In genomic region chr9:87602933-87603643, GRCh38 we compare ENCODE assay signal across 27 cellular contexts.
DNase-seq lines count a peak whose midpoint lies in the region; FAIRE-seq and TF ChIP-seq lines count a peak whose summit lies in the region.
"Had no signal": no experiment of that assay in that cellular context is flagged by ENCODE, and none has a peak within 500 bp of the region (broad histone marks: within the 10 kb centered on the region; RNA-seq: fewer than 3 reads in every experiment).

No MANE protein-coding gene starts in this region.

- H2AFZ ChIP-seq in H1 (ENCODE audit: low read length), result no peak overlapping the region

- TF ChIP-seq CTCF in HEK293 (tag by site-specific recombination; IDR thresholded peaks at IDR 0.05), result no peak
- no peak for TF ChIP-seq CTCF in H1 (IDR thresholded peaks at IDR 0.05; ENCODE audit: control extremely low read depth in 1 of 3, insufficient read depth in 1 of 3, low read depth in 1 of 3, low read length in 3 of 3)
- TF ChIP-seq CTCF in mesothelial cell of epicardium (IDR thresholded peaks at IDR 0.05; ENCODE audit: unreplicated experiment), result no peak
- no peak for TF ChIP-seq CTCF in sigmoid colon (IDR thresholded peaks at IDR 0.05)

- DNase-seq in H1 (ENCODE audit: low read depth in 1 of 2, low spot score in 2 of 2) (no peak), mesothelial cell of epicardium (ENCODE audit: low spot score in 2 of 2, unreplicated experiment in 2 of 2) (no peak), sigmoid colon (no peak), NOMO-1 treated with DMSO at 0.1 percent for 48 hours (lab: John Stamatoyannopoulos, UW; ENCODE audit: unreplicated experiment) (no peak), cerebellar cortex (ENCODE audit: low spot score) (no peak), frontal cortex (ENCODE audit: low spot score in 2 of 2) (no peak)
- DNase-seq in activated naive CD4-positive, alpha-beta T cell treated with Interleukin-2 at 50 U/mL for 16 hours, result no peak
- DNase-seq: activated CD4-positive, alpha-beta T cell treated with anti-CD3 and anti-CD28 coated beads for 48 hours; activated effector memory CD4-positive, alpha-beta T cell treated with Interleukin-2 at 50 U/mL for 16 hours; activated naive CD8-positive, alpha-beta T cell treated with anti-CD3 and anti-CD28 coated beads, Interleukin-2, amount 10 ng/mL, durations not matched to agents 7 days and 5 days; DMS79; dorsolateral prefrontal cortex; GDM1; immature natural killer cell; IMR-90; left cardiac atrium; NCI-H1436; NCI-H2081; NCI-H226; Peyer's patch; SHP77 treated with DMSO at 0.1 percent for 48 hours; upper lobe of right lung had no signal

- TF ChIP-seq EP300 in H1 (IDR thresholded peaks at IDR 0.05; ENCODE audit: borderline replicate concordance in 1 of 2, low read depth in 2 of 2, low read length in 2 of 2), result no peak
- TF ChIP-seq EP300 in sigmoid colon (IDR thresholded peaks at IDR 0.05), result peak in 1 of 4 donors; percentile 2

- peak overlapping the region; percentile 90 for H3K27ac Mint-ChIP-seq in mesothelial cell of epicardium
- H3K27ac Mint-ChIP-seq: activated naive CD8-positive, alpha-beta T cell treated with anti-CD3 and anti-CD28 coated beads, Interleukin-2, amount 10 ng/mL, durations not matched to agents 7 days and 5 days; immature natural killer cell; stimulated activated memory B cell treated with anti-CD40 and anti-IgM and Interleukin-4, amounts not matched to agents 10 μg/mL and 1 μg/mL and 100 μg/mL, for 72 hours had no signal

- 80% methylated on average over 9 of the region's 9 CpGs; no CpG with 5 or more reads in 1 of the 2 experiments for WGBS in H1 (ENCODE audit: extremely low coverage in 1 of 2, insufficient coverage in 1 of 2, insufficient read length in 1 of 2, insufficient replicate concordance in 2 of 2, low coverage in 1 of 2, low lambda C conversion rate in 2 of 2, missing lambda C conversion rate in 1 of 2), 2 experiments
- WGBS in sigmoid colon, 2 donors, result 88 to 90% methylated on average over 9 of the region's 9 CpGs

- H3K9ac ChIP-seq in H1 (replicated peaks in 1 of 4; ENCODE audit: extremely low read depth in 1 of 4, low read depth in 3 of 4, low read length in 3 of 4), result no peak overlapping the region
- H3K9ac ChIP-seq: BLaER1 had no signal

- H3K4me1 Mint-ChIP-seq in mesothelial cell of epicardium, result peaks cover 79% of the 10 kb centered on the region
- H3K4me1 Mint-ChIP-seq: central memory CD8-positive, alpha-beta T cell; stimulated activated memory B cell treated with anti-CD40 and anti-IgM and Interleukin-4, amounts not matched to agents 10 μg/mL and 1 μg/mL and 100 μg/mL, for 72 hours had no signal

- no peaks in the 10 kb centered on the region for H3K27me3 Mint-ChIP-seq in mesothelial cell of epicardium (ENCODE audit: low read depth)
- H3K27me3 Mint-ChIP-seq: stimulated activated memory B cell treated with anti-CD40 and anti-IgM and Interleukin-4, amounts not matched to agents 10 μg/mL and 1 μg/mL and 100 μg/mL, for 72 hours had no signal

- peak overlapping the region; percentile 79 for H3K27ac ChIP-seq in HEK293 (ENCODE audit: extremely low read depth, low read depth, low read length)
- no peak overlapping the region for H3K27ac ChIP-seq in H1 (ENCODE audit: low read depth, low read length)
- H3K27ac ChIP-seq in sigmoid colon, result peak overlapping the region; percentile 48 to 86 (median 80)
- H3K27ac ChIP-seq: BLaER1, Peyer's patch, prostate gland had no signal

- no peak overlapping the region for H3K18ac ChIP-seq in H1 (ENCODE audit: extremely low read depth, low read length)

- no peak overlapping the region for H3K4me3 ChIP-seq in HEK293 (ENCODE audit: low read depth, low read length)
- no peak overlapping the region for H3K4me3 ChIP-seq in H1 (ENCODE audit: extremely low read depth in 1 of 4, insufficient read depth in 2 of 4, low read depth in 3 of 4, low read length in 4 of 4)
- H3K4me3 ChIP-seq in sigmoid colon, result no peak overlapping the region
- H3K4me3 ChIP-seq: BLaER1, dorsolateral prefrontal cortex, Peyer's patch, prostate gland, upper lobe of right lung had no signal

- peak; percentile 13 for FAIRE-seq in H1 (lab: Jason Lieb, UNC)
- FAIRE-seq in frontal cortex (lab: Jason Lieb, UNC), result no peak

- H3K4ac ChIP-seq in H1 (replicated peaks; ENCODE audit: insufficient read length, low read depth, low read length), result no peak overlapping the region

- no peak overlapping the region for H4K91ac ChIP-seq in H1 (replicated peaks; ENCODE audit: insufficient read length, low read length)

- H4K20me1 ChIP-seq in H1 (replicated peaks in 1 of 2; ENCODE audit: control insufficient read depth in 1 of 2, insufficient read depth in 2 of 2, low read length in 2 of 2), result peaks cover 6 to 14% of the 10 kb centered on the region in 2 experiments
- H4K20me1 ChIP-seq: BLaER1 had no signal

- H3K79me1 ChIP-seq in H1 (ENCODE audit: low read depth, low read length), result peaks cover 6% of the 10 kb centered on the region

- H2AK5ac ChIP-seq in H1 (ENCODE audit: low read depth, low read length), result no peak overlapping the region

- no peak for TF ChIP-seq RAD21 in H1 (IDR thresholded peaks at IDR 0.05 in 1 of 2, conservative IDR thresholded peaks at IDR 0.05 in 1 of 2; ENCODE audit: low read depth in 2 of 2, low read length in 2 of 2)

- H3K23ac ChIP-seq in H1 (ENCODE audit: insufficient read length), result no peak overlapping the region

- H3K14ac ChIP-seq in H1 (ENCODE audit: insufficient read length), result no peak overlapping the region

- no peaks in the 10 kb centered on the region for H3K9me3 ChIP-seq in HEK293 (ENCODE audit: control insufficient read depth, insufficient read depth, low read depth, low read length)
- no peaks in the 10 kb centered on the region for H3K9me3 ChIP-seq in H1 (ENCODE audit: insufficient read depth in 2 of 2, low read depth in 1 of 2, low read length in 1 of 2)
- no peaks in the 10 kb centered on the region for H3K9me3 ChIP-seq in sigmoid colon
- H3K9me3 ChIP-seq: Peyer's patch, prostate gland, upper lobe of right lung had no signal

- no peaks in the 10 kb centered on the region for H3K9me3 Mint-ChIP-seq in mesothelial cell of epicardium
- H3K9me3 Mint-ChIP-seq: central memory CD8-positive, alpha-beta T cell; immature natural killer cell had no signal

- no peak overlapping the region for H4K5ac ChIP-seq in H1 (ENCODE audit: insufficient read length, low read depth, low read length)

- no peak overlapping the region for H3K56ac ChIP-seq in H1 (replicated peaks; ENCODE audit: insufficient read length, low read depth, low read length)

- no peak overlapping the region for H2BK120ac ChIP-seq in H1 (replicated peaks; ENCODE audit: low read depth, low read length)

- H3K4me1 ChIP-seq in HEK293 (ENCODE audit: control insufficient read depth, insufficient read depth, low read length) (peaks cover 32% of the 10 kb centered on the region), H1 (replicated peaks in 1 of 4; ENCODE audit: control insufficient read depth in 3 of 4, insufficient read depth in 4 of 4, low read length in 3 of 4) (peaks cover 5 to 10% (median 7%) of the 10 kb centered on the region in 4 experiments), sigmoid colon (peaks cover 0 to 90% (median 88%) of the 10 kb centered on the region in 4 donors)
- H3K4me1 ChIP-seq: BLaER1, prostate gland had no signal

- no peak overlapping the region for H2BK20ac ChIP-seq in H1 (ENCODE audit: low read length)

- H3K4me3 Mint-ChIP-seq in mesothelial cell of epicardium, result no peak overlapping the region
- H3K4me3 Mint-ChIP-seq: activated naive CD8-positive, alpha-beta T cell treated with anti-CD3 and anti-CD28 coated beads, Interleukin-2, amount 10 ng/mL, durations not matched to agents 7 days and 5 days; central memory CD8-positive, alpha-beta T cell; immature natural killer cell; stimulated activated memory B cell treated with anti-CD40 and anti-IgM and Interleukin-4, amounts not matched to agents 10 μg/mL and 1 μg/mL and 100 μg/mL, for 72 hours had no signal

- H3K79me2 ChIP-seq in H1 (ENCODE audit: control insufficient read depth in 1 of 2, insufficient read depth in 2 of 2, low read length in 2 of 2), result peaks cover 0 to 46% of the 10 kb centered on the region in 2 experiments; a peak in 2 of 4 replicates

- TF ChIP-seq POLR2A in H1 (IDR thresholded peaks at IDR 0.05; ENCODE audit: control extremely low read depth in 1 of 2, low read depth in 2 of 2, low read length in 2 of 2), result no peak
- no peak for TF ChIP-seq POLR2A in sigmoid colon (IDR thresholded peaks at IDR 0.05)

- no peak overlapping the region for H2BK5ac ChIP-seq in H1 (ENCODE audit: low read depth, low read length)

- no peak overlapping the region for H3K4me2 ChIP-seq in H1 (ENCODE audit: insufficient read depth in 1 of 2, low read depth in 2 of 2, low read length in 2 of 2)
- H3K4me2 ChIP-seq: BLaER1 had no signal

- no peak overlapping the region for H4K8ac ChIP-seq in H1 (ENCODE audit: extremely low read depth, insufficient read depth, low read length)

- no peaks in the 10 kb centered on the region; the same call in 1 of the 2 replicates for H3K23me2 ChIP-seq in H1 (ENCODE audit: low read depth, low read length)

- no peak overlapping the region for H2BK15ac ChIP-seq in H1 (ENCODE audit: low read length)

- POLR2A ChIA-PET in HEK293 (lab: Yijun Ruan, JAX) (interaction anchor here (0.7 to 1.3 kb wide), 2 partner anchors 33 to 87 kb away, joined by 3 to 6 read pairs; no protein-coding TSS in a partner anchor), H1 (lab: Charles Lee; ENCODE audit: partially characterized antibody) (no interaction called here)

- no peaks in the 10 kb centered on the region for H3K27me3 ChIP-seq in H1 (replicated peaks in 1 of 4; ENCODE audit: control insufficient read depth in 3 of 4, extremely low read depth in 1 of 4, insufficient read depth in 3 of 4, low read length in 3 of 4)
- H3K27me3 ChIP-seq in sigmoid colon, result no peaks in the 10 kb centered on the region
- H3K27me3 ChIP-seq: BLaER1, dorsolateral prefrontal cortex, Peyer's patch, upper lobe of right lung had no signal

- intact Hi-C loops in sigmoid colon (cut with DNase I), result loop anchor here (5.0 kb wide), 1 partner anchor 86 kb away; no protein-coding TSS in a partner anchor

- H3K36me3 ChIP-seq in HEK293 (ENCODE audit: control insufficient read depth in 2 of 2, insufficient read depth in 1 of 2, low read length in 2 of 2) (peaks cover 0 to 23% of the 10 kb centered on the region in 2 experiments; a peak in 1 of 3 replicates), H1 (ENCODE audit: control insufficient read depth in 2 of 4, insufficient read depth in 4 of 4, low read length in 3 of 4) (peaks cover 0 to 22% (median 7%) of the 10 kb centered on the region in 4 experiments; a peak in 4 of 8 replicates), sigmoid colon (peaks cover 0 to 12% (median 3%) of the 10 kb centered on the region in 4 donors)
- H3K36me3 ChIP-seq: BLaER1, prostate gland had no signal

- no peak overlapping the region for H2BK12ac ChIP-seq in H1 (ENCODE audit: low read depth, low read length)

- H3K36me3 Mint-ChIP-seq in mesothelial cell of epicardium, result peaks cover 18% of the 10 kb centered on the region
- H3K36me3 Mint-ChIP-seq: activated naive CD8-positive, alpha-beta T cell treated with anti-CD3 and anti-CD28 coated beads, Interleukin-2, amount 10 ng/mL, durations not matched to agents 7 days and 5 days; immature natural killer cell; stimulated activated memory B cell treated with anti-CD40 and anti-IgM and Interleukin-4, amounts not matched to agents 10 μg/mL and 1 μg/mL and 100 μg/mL, for 72 hours had no signal

- CTCF ChIA-PET in HEK293 (lab: Yijun Ruan, JAX) (interaction anchor here (0.7 to 0.9 kb wide), 2 partner anchors 65 to 173 kb away, joined by 3 to 4 read pairs; no protein-coding TSS in a partner anchor), H1 (lab: Charles Lee; ENCODE audit: partially characterized antibody) (interaction anchor here (0.5 to 1.5 kb wide), 2 partner anchors 30 to 58 kb away, joined by 3 read pairs; no protein-coding TSS in a partner anchor)

Comparison
In these comparisons a context has a peak if more than half of its experiments do, and no peak if none do; other contexts are left out.
1. Of the 6 proteins assayed by ChIP-seq in both HEK293 and H1: peak only in HEK293: ATF2 and BCL11A; only in H1: none; in both: none; in neither: 4.